Comparison of ENCODE assay signal across 1 cellular context in genomic region chr4:119343293-119343692, GRCh38. TPM values are rescaled to one million over a fixed set of nuclear protein-coding genes. Genes with fewer than 3 reads are reported as not detected.
"Had no signal": no experiment of that assay in that cellular context is flagged by ENCODE, and none has a peak within 500 bp of the region (broad histone marks: within the 10 kb centered on the region; RNA-seq: fewer than 3 reads in every experiment).

No MANE protein-coding gene starts in this region.

RNA-seq across cellular contexts. Expression of gene FABP2, which starts 21.4 kb away (rescaled TPM):
- total RNA-seq: GM12878 had no signal
- polyA plus RNA-seq: GM12878 had no signal
